ENCODE assay signal across 8 cellular contexts in genomic region chr4:184417802-184418511, GRCh38. TPM values are rescaled to one million over a fixed set of nuclear protein-coding genes. Genes with fewer than 3 reads are reported as not detected.
DNase-seq lines count a peak whose midpoint lies in the region; ATAC-seq and TF ChIP-seq lines count a peak whose summit lies in the region.

No MANE protein-coding gene starts in this region.

- in situ Hi-C loops in GM13977 (cut with MboI; ENCODE audit: low pct_unique_long_range_greater_than_20kb, low sequenced_read_pairs, unreplicated experiment): loop anchor here (10.0 kb wide), 1 partner anchor 117 kb away; no protein-coding TSS in a partner anchor
- in situ Hi-C loops in GM23248 (cut with MboI): no loop called here
- in situ Hi-C loops in astrocyte of the cerebellum (cut with HindIII; ENCODE audit: low sequenced_read_pairs): no loop called here

- H2AFZ ChIP-seq in GM23248 (peak overlapping the region; percentile 25; the same call in 1 of the 2 replicates), MM.1S (ENCODE audit: low read length) (no peak overlapping the region)

- no peak for TF ChIP-seq CTCF in GM13977 (IDR thresholded peaks at IDR 0.05; ENCODE audit: extremely low read depth, insufficient read depth, missing control alignments)
- no peak for TF ChIP-seq CTCF in MM.1S (IDR thresholded peaks at IDR 0.05; ENCODE audit: low read length)
- no peak for TF ChIP-seq CTCF in astrocyte of the cerebellum (IDR thresholded peaks at IDR 0.05; ENCODE audit: low read depth, low read length, missing control alignments)
- TF ChIP-seq CTCF in upper lobe of right lung (IDR thresholded peaks at IDR 0.05): no peak

- H3K4me3 ChIP-seq in GM23248: no peak overlapping the region
- no peak overlapping the region for H3K4me3 ChIP-seq in MM.1S (ENCODE audit: low read length)
- no peak overlapping the region for H3K4me3 ChIP-seq in astrocyte of the cerebellum (ENCODE audit: low read depth, low read length)
- no peak overlapping the region for H3K4me3 ChIP-seq in upper lobe of right lung

- H3K9me3 ChIP-seq in GM23248 (ENCODE audit: low read depth) (no peaks in the 10 kb centered on the region), MM.1S (replicated peaks; ENCODE audit: insufficient read depth, low read length) (no peaks in the 10 kb centered on the region), upper lobe of right lung (no peaks in the 10 kb centered on the region)

- H3K9ac ChIP-seq in GM23248 (peak overlapping the region; percentile 32), MM.1S (ENCODE audit: low read length) (peak overlapping the region; percentile 52)

- intact Hi-C loops in upper lobe of right lung (cut with DNase I): no loop called here

- peak overlapping the region; percentile 66 for H3K4me2 ChIP-seq in GM23248 (ENCODE audit: unreplicated experiment)
- H3K4me2 ChIP-seq in MM.1S (ENCODE audit: low read depth, low read length): peak overlapping the region; percentile 62

- H3F3A ChIP-seq in GM23248 (ENCODE audit: insufficient read depth) (peaks cover 19% of the 10 kb centered on the region), MM.1S (ENCODE audit: insufficient read depth, low read length) (peaks cover 64% of the 10 kb centered on the region)

- 0 out of 2 replicates have a peak, but pooled peaks cover 13% of the 10 kb centered on the region for H3K36me3 ChIP-seq in GM23248 (ENCODE audit: low read depth)
- peaks cover 24% of the 10 kb centered on the region for H3K36me3 ChIP-seq in MM.1S (replicated peaks; ENCODE audit: insufficient read depth, low read length)
- peaks cover 34% of the 10 kb centered on the region for H3K36me3 ChIP-seq in upper lobe of right lung

- H3K4me1 ChIP-seq in GM23248 (ENCODE audit: insufficient read depth) (peaks cover 21% of the 10 kb centered on the region), MM.1S (ENCODE audit: low read length) (peaks cover 53% of the 10 kb centered on the region), upper lobe of right lung (peaks cover 47% of the 10 kb centered on the region)

- H3K9me2 ChIP-seq in GM23248 (ENCODE audit: insufficient read depth) (no peaks in the 10 kb centered on the region), MM.1S (replicated peaks; ENCODE audit: insufficient read depth, low read length) (no peaks in the 10 kb centered on the region)

- H3K27ac ChIP-seq in GM23248 (peak overlapping the region; percentile 61), MM.1S (ENCODE audit: low read length) (peak overlapping the region; percentile 96), upper lobe of right lung (peak overlapping the region; percentile 44)

- H3K79me2 ChIP-seq in GM23248 (ENCODE audit: insufficient read depth) (peaks cover 55% of the 10 kb centered on the region), MM.1S (ENCODE audit: low read length) (peaks cover 65% of the 10 kb centered on the region)

- DNase-seq in GM13977 (ENCODE audit: low spot score): peak; percentile 66
- DNase-seq in GM23248: peak; percentile 95
- peak; percentile 38 for DNase-seq in MM.1S
- peak; percentile 42 for DNase-seq in astrocyte of the cerebellum (ENCODE audit: low read depth)
- DNase-seq in kidney tubule cell (ENCODE audit: low spot score): peak; percentile 83
- no peak for DNase-seq in upper lobe of right lung
- DNase-seq in NCI-H1092 (lab: John Stamatoyannopoulos, UW): no peak
- no peak for DNase-seq in T-helper 9 cell

- ATAC-seq in upper lobe of right lung: peak; percentile 34

- H3K27me3 ChIP-seq in GM23248 (replicated peaks; ENCODE audit: insufficient read depth): no peaks in the 10 kb centered on the region
- no peaks in the 10 kb centered on the region for H3K27me3 ChIP-seq in MM.1S (replicated peaks; ENCODE audit: insufficient read depth, low read length)
- H3K27me3 ChIP-seq in upper lobe of right lung: no peaks in the 10 kb centered on the region

- H4K20me1 ChIP-seq in GM23248 (ENCODE audit: insufficient read depth) (no peaks in the 10 kb centered on the region), MM.1S (ENCODE audit: insufficient read depth, low read length) (no peaks in the 10 kb centered on the region)

- 48 to 50% methylated on average over 8 of the region's 8 CpGs for WGBS in GM23248 (ENCODE audit: low coverage in 1 of 2, low lambda C conversion rate in 2 of 2, missing lambda C conversion rate in 2 of 2), 2 experiments

RNA-seq across cellular contexts. Expression of gene IRF2, which starts 56.4 kb away (rescaled TPM):
- 14.2 and 15.4 TPM in 2 replicates for total RNA-seq in GM23248 (2014; rRNA removed; shearing (Covaris generic))
- polyA plus RNA-seq in GM23248 (2016; fragmentation: Nextera tagmentation; extraction: Ambion mirVana): 12.7 and 12.8 TPM in 2 replicates
- 44.0 TPM for total RNA-seq in upper lobe of right lung

Comparison
In these comparisons a context has a peak if more than half of its experiments do, and no peak if none do; other contexts are left out.
1. DNase-seq: peak in GM13977 (single experiment), GM23248 (single experiment), MM.1S (single experiment), astrocyte of the cerebellum (single experiment) and kidney tubule cell (single experiment); none in upper lobe of right lung (single experiment), NCI-H1092 (single experiment) and T-helper 9 cell (single experiment).
2. H3K27ac ChIP-seq: peak in every context shown above with its lines; median percentile 96 in MM.1S; 61 in GM23248; 44 in upper lobe of right lung.